9 cellular contexts compared by ENCODE assay signal in the genomic region with DNA sequence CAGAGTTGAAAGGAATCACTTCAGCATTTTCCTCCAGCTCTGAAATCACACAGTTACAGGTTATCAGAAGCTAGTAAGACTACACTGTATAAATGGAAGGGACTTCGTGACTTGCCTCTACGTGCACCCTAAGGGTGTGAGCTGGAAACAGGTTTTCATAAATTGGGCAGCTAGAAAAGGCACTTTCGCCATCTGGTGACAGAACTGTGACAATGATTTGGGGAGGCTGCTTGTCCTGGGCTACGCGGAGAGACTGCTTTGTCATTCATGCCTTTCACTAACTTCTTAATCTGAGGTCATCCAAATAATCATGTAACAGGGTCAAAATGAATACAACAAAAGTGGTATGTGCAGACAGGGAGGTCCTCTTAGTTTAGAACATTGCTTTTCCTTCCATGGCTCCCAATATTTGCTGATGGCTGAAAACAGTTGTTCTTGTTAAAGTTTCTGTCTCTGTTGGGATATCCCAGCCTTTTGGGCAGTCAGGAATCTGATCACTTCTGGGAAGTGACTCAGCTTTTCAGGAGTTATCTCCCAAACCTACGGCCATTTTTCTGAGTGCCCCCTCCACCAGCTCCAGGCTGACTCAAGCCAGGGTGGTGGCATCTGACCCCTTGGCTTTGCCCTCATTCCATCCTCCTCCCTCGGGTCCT. TPM values are rescaled to one million over a fixed set of nuclear protein-coding genes. Genes with fewer than 3 reads are reported as not detected.
DNase-seq lines count a peak whose midpoint lies in the region; ATAC-seq and TF ChIP-seq lines count a peak whose summit lies in the region.
"Had no signal": no experiment of that assay in that cellular context is flagged by ENCODE, and none has a peak within 500 bp of the region (broad histone marks: within the 10 kb centered on the region; RNA-seq: fewer than 3 reads in every experiment).

No MANE protein-coding gene starts in this region.

- H3K36me3 ChIP-seq in ascending aorta (no peaks in the 10 kb centered on the region), adrenal gland (replicated peaks in 1 of 2) (no peaks in the 10 kb centered on the region)

- H3K27me3 ChIP-seq in ascending aorta = no peaks in the 10 kb centered on the region
- H3K27me3 ChIP-seq in adrenal gland = no peaks in the 10 kb centered on the region

- TF ChIP-seq CTCF in ascending aorta (IDR thresholded peaks at IDR 0.05) = peak in 1 of 3 experiments; percentile 34
- no peak for TF ChIP-seq CTCF in adrenal gland (IDR thresholded peaks at IDR 0.05)

- no peak overlapping the region for H3K4me3 ChIP-seq in ascending aorta
- no peak overlapping the region for H3K4me3 ChIP-seq in adrenal gland

- H3K9me3 ChIP-seq in ascending aorta (no peaks in the 10 kb centered on the region), adrenal gland (replicated peaks in 1 of 3) (no peaks in the 10 kb centered on the region)

- no peak for TF ChIP-seq POLR2A in adrenal gland (IDR thresholded peaks at IDR 0.05)

- intact Hi-C loops in ascending aorta (cut with DNase I) (no loop called here), adrenal gland (cut with DNase I) (no loop called here)

- no peak overlapping the region for H3K27ac ChIP-seq in ascending aorta
- no peak overlapping the region for H3K27ac ChIP-seq in adrenal gland

- WGBS in adrenal gland, 4 donors = 25 to 29% (median 26%) methylated on average over 7 of the region's 7 CpGs

- no peaks in the 10 kb centered on the region for H3K4me1 ChIP-seq in ascending aorta
- H3K4me1 ChIP-seq in adrenal gland (replicated peaks in 1 of 2) = no peaks in the 10 kb centered on the region

- DNase-seq in Kasumi-1 (lab: John Stamatoyannopoulos, UW) (peak; percentile 61 to 73), cerebellum (ENCODE audit: low spot score) (peak; percentile 77), pons (ENCODE audit: low spot score) (peak; percentile 37), NCI-H2196 treated with DMSO at 0.1 percent for 48 hours (lab: John Stamatoyannopoulos, UW; ENCODE audit: unreplicated experiment) (no peak), ascending aorta (ENCODE audit: low spot score in 2 of 2) (no peak), adrenal gland (no peak)

- ATAC-seq in GM18499 (IDR thresholded peaks at IDR 0.05; ENCODE audit: insufficient read depth, unreplicated experiment) (peak; percentile 88), GM21717 (IDR thresholded peaks at IDR 0.05; ENCODE audit: unreplicated experiment) (peak; percentile 86)

RNA-seq across cellular contexts. Expression of gene VWC2, which starts 17.8 kb away (rescaled TPM):
- 5.1 TPM for total RNA-seq in cerebellum
- total RNA-seq in ascending aorta = not detected
- total RNA-seq in adrenal gland = under 1 TPM in 2 of 8 donors, not detected in 6; under 0.01 to 0.04 TPM
- polyA plus RNA-seq in adrenal gland = under 1 TPM in 2 of 3 donors, not detected in 1; under 0.01 to 0.02 TPM
- total RNA-seq: T-helper 1 cell treated with Interleukin-12 subunit alpha and Interleukin-12 subunit beta and Interleukin-4 antibody, amounts not matched to agents 30 ng/mL and 1 ng/mL, for 36 hours had no signal

Comparison
In these comparisons a context has a peak if more than half of its experiments do, and no peak if none do; other contexts are left out.
1. DNase-seq: peak in Kasumi-1 (2 of 2), cerebellum (single experiment) and pons (single experiment); none in NCI-H2196 treated with DMSO at 0.1 percent for 48 hours (single experiment), ascending aorta (0 of 2) and adrenal gland (0 of 7).